In the genomic region with DNA sequence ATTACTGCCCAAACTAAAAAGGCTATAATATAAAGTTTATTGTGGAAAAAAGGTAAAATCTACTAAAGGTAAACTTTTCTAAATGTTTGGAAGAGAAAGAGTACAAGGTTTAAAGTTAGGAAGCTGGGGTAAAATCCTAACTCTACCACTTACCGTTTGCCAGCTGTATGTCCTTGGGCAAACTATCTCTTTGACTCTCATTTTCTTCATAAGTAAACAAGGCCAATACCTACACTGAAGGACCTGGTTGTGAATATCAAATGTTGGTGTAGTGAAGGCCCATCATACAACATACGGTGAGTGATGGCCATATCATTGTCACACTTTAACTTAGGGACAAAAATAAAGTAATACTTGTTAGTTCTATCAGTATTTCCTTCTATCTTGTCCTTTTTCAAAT, we compare ENCODE assay signal across 30 cellular contexts.
"Had no signal": no experiment of that assay in that cellular context is flagged by ENCODE, and none has a peak within 500 bp of the region (broad histone marks: within the 10 kb centered on the region; RNA-seq: fewer than 3 reads in every experiment).

No MANE protein-coding gene starts in this region.

- FAIRE-seq: endometrium, endothelial cell of umbilical vein had no signal

- H3K4me3 ChIP-seq: ascending aorta, breast epithelium, cardiac muscle cell, colonic mucosa, esophagus squamous epithelium, gastroesophageal sphincter, heart right ventricle had no signal

- H3K36me3 ChIP-seq: breast epithelium, colonic mucosa had no signal

- DNase-seq: activated CD4-positive, alpha-beta memory T cell treated with anti-CD3 and anti-CD28 coated beads, Interleukin-2, amount 10 ng/mL, durations not matched to agents 7 days and 5 days; activated CD4-positive, alpha-beta T cell treated with anti-CD3 and anti-CD28 coated beads for 1 hour; activated CD4-positive, alpha-beta T cell treated with anti-CD3 and anti-CD28 coated beads for 4 hours; activated CD4-positive, alpha-beta T cell treated with anti-CD3 and anti-CD28 coated beads, Interleukin-2, amount 10 ng/mL, durations not matched to agents 7 days and 5 days; activated CD4-positive, alpha-beta T cell treated with anti-CD3 and anti-CD28 coated beads, Interleukin-2, amount 50 U/mL, for 4 hours; activated CD8-positive, alpha-beta memory T cell treated with anti-CD3 and anti-CD28 coated beads, Interleukin-2, amount 50 U/mL, for 48 hours; activated gamma-delta T cell; activated naive CD4-positive, alpha-beta T cell; activated naive CD4-positive, alpha-beta T cell treated with anti-CD3 and anti-CD28 coated beads, Interleukin-2, amount 10 ng/mL, durations not matched to agents 7 days and 5 days; activated naive CD8-positive, alpha-beta T cell treated with anti-CD3 and anti-CD28 coated beads, Interleukin-2, amount 10 ng/mL, durations not matched to agents 7 days and 5 days; activated T-cell treated with anti-CD3 and anti-CD28 coated beads for 4 hours; activated T-cell treated with anti-CD3 and anti-CD28 coated beads, Interleukin-2, amount 50 U/mL, for 24 hours; activated T-cell treated with anti-CD3 and anti-CD28 coated beads, Interleukin-2, amount 50 U/mL, for 72 hours; central memory CD4-positive, alpha-beta T cell; cerebellar nuclear complex; colonic mucosa; effector CD8-positive, alpha-beta T cell; esophagus squamous epithelium; foreskin melanocyte; heart right ventricle; T-helper 2 cell had no signal

- H3K4me1 ChIP-seq: ascending aorta, breast epithelium, colonic mucosa, gastroesophageal sphincter had no signal

- H3K27me3 ChIP-seq: ascending aorta, breast epithelium, cardiac muscle cell, colonic mucosa, esophagus squamous epithelium, gastroesophageal sphincter, heart right ventricle had no signal

- ATAC-seq: activated naive CD4-positive, alpha-beta T cell treated with anti-CD3 and anti-CD28 coated beads, Interleukin-2, amount 50 U/mL, for 72 hours; activated T-cell treated with anti-CD3 and anti-CD28 coated beads, Interleukin-2, amount 50 U/mL, for 72 hours; gastroesophageal sphincter; heart right ventricle; WTC11 had no signal

- H3K27ac ChIP-seq: ascending aorta, breast epithelium, colonic mucosa, epithelial cell of prostate, gastroesophageal sphincter, heart right ventricle had no signal

- H3K9me3 ChIP-seq: colonic mucosa had no signal
